In the genomic region with DNA sequence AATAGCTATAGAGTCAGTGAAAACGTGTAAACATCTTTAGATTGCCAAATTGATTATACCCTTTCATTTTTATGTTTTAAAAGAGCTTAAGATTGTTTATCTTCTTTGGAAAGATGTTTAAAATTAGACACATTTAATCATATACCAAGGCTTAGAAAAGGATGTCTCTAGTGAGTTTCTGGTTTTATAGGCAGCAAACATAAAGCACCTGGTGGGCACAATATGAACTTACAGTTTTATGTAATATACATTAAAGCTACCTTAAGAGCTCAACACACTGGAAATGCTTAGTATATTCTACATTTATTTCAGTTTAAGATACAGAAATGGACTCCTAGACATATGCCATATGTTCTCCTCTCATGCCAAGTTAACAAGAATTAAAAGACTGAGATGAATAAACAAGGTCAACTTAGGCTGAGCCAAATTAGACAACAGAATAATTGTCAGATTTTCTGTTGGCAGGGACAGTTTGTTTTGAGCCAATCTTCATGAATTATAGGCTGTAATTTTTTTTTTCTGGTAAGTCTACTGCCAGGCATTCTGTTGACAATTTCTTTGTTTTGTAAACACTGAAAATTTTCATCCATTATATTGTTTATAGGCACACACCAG, we compare ENCODE assay signal across 27 cellular contexts.
DNase-seq lines count a peak whose midpoint lies in the region; ATAC-seq and TF ChIP-seq lines count a peak whose summit lies in the region.
"Had no signal": no experiment of that assay in that cellular context is flagged by ENCODE, and none has a peak within 500 bp of the region (broad histone marks: within the 10 kb centered on the region; RNA-seq: fewer than 3 reads in every experiment).

No MANE protein-coding gene starts in this region.

- no peak overlapping the region for H3K4me3 ChIP-seq in Jurkat, Clone E6-1 (ENCODE audit: low read length)
- H3K4me3 ChIP-seq: colonic mucosa, HAP-1, left lung, skin epidermis, upper lobe of right lung had no signal

- ATAC-seq in GM18870 (IDR thresholded peaks at IDR 0.05; ENCODE audit: unreplicated experiment), result no peak
- ATAC-seq: left lung; stimulated activated naive B cell treated with anti-CD40 and anti-IgM and Interleukin-4, amounts not matched to agents 10 μg/mL and 1 μg/mL and 100 μg/mL, for 72 hours; T-cell; upper lobe of right lung had no signal

- 0 out of 2 replicates have a peak, but pooled peaks have one; percentile 8 for TF ChIP-seq CTCF in VCaP (conservative IDR thresholded peaks at IDR 0.05)

- DNase-seq in NCI-H2171 treated with DMSO at 0.1 percent for 48 hours (lab: John Stamatoyannopoulos, UW) (peak; percentile 30), NCI-H2171 (lab: John Stamatoyannopoulos, UW) (no peak), superior temporal gyrus (ENCODE audit: extremely low spot score) (peak; percentile 19), OCI-M1 (lab: John Stamatoyannopoulos, UW) (no peak)
- peak; percentile 4 for DNase-seq in Jurkat, Clone E6-1 (ENCODE audit: low read depth, low spot score)
- no peak for DNase-seq in activated CD4-positive, alpha-beta T cell treated with anti-CD3 and anti-CD28 coated beads for 1 hour
- DNase-seq: activated CD4-positive, alpha-beta T cell treated with anti-CD3 and anti-CD28 coated beads, Interleukin-2, amount 10 ng/mL, durations not matched to agents 24 days and 14 days; activated effector memory CD4-positive, alpha-beta T cell treated with anti-CD3 and anti-CD28 coated beads, Interleukin-2, amount 50 U/mL, for 16 hours; activated naive CD8-positive, alpha-beta T cell treated with anti-CD3 and anti-CD28 coated beads for 36 hours; activated T-cell treated with anti-CD3 and anti-CD28 coated beads, Interleukin-2, amount 50 U/mL, for 24 hours; AML-193; anterior cingulate cortex; CD4-positive, CD25-positive, alpha-beta regulatory T cell; colonic mucosa; effector CD4-positive, alpha-beta T cell; IMR-90; left lung; NCI-H1048; NCI-H2227 treated with DMSO at 0.1 percent for 48 hours; stimulated activated naive B cell treated with anti-CD40 and anti-IgM and Interleukin-4, amounts not matched to agents 10 μg/mL and 1 μg/mL and 100 μg/mL, for 72 hours; substantia nigra; T-cell; upper lobe of right lung had no signal

- no peak overlapping the region for H3K27ac ChIP-seq in VCaP
- H3K27ac ChIP-seq: colonic mucosa, left lung, skin epidermis, upper lobe of right lung had no signal

Comparison
In these comparisons a context has a peak if more than half of its experiments do, and no peak if none do; other contexts are left out.
1. DNase-seq: peak in NCI-H2171 treated with DMSO at 0.1 percent for 48 hours (single experiment), Jurkat, Clone E6-1 (single experiment) and superior temporal gyrus (single experiment); none in NCI-H2171 (single experiment), OCI-M1 (single experiment) and activated CD4-positive, alpha-beta T cell treated with anti-CD3 and anti-CD28 coated beads for 1 hour (single experiment).